14 cellular contexts compared by ENCODE assay signal in genomic region chr3:87468938-87469337, GRCh38.
"Had no signal": no experiment of that assay in that cellular context is flagged by ENCODE, and none has a peak within 500 bp of the region (broad histone marks: within the 10 kb centered on the region; RNA-seq: fewer than 3 reads in every experiment).

No MANE protein-coding gene starts in this region.

- H3K4me3 Mint-ChIP-seq: activated CD4-positive, alpha-beta T cell treated with anti-CD3 and anti-CD28 coated beads, Interleukin-2, amount 10 ng/mL, durations not matched to agents 7 days and 5 days; activated naive CD8-positive, alpha-beta T cell treated with anti-CD3 and anti-CD28 coated beads, Interleukin-2, amount 10 ng/mL, durations not matched to agents 7 days and 5 days; activated T-cell treated with anti-CD3 and anti-CD28 coated beads, Interleukin-2, amount 50 U/mL, for 72 hours; endodermal cell; stimulated activated effector memory CD8-positive, alpha-beta T cell treated with anti-CD3 and anti-CD28 coated beads, Interleukin-12 subunit alpha, Interleukin-12 subunit beta, amount 100 ng/mL, for 72 hours had no signal

- H3K9me3 Mint-ChIP-seq: activated CD4-positive, alpha-beta T cell treated with anti-CD3 and anti-CD28 coated beads, Interleukin-2, amount 10 ng/mL, durations not matched to agents 7 days and 5 days had no signal

- H3K27me3 Mint-ChIP-seq: activated CD4-positive, alpha-beta T cell treated with anti-CD3 and anti-CD28 coated beads, Interleukin-2, amount 10 ng/mL, durations not matched to agents 7 days and 5 days; activated naive CD8-positive, alpha-beta T cell treated with anti-CD3 and anti-CD28 coated beads, Interleukin-2, amount 10 ng/mL, durations not matched to agents 7 days and 5 days had no signal

- DNase-seq: activated CD4-positive, alpha-beta T cell treated with anti-CD3 and anti-CD28 coated beads, Interleukin-2, amount 10 ng/mL, durations not matched to agents 7 days and 5 days; activated CD4-positive, CD25-positive, alpha-beta regulatory T cell; activated CD8-positive, alpha-beta memory T cell treated with anti-CD3 and anti-CD28 coated beads, Interleukin-2, amount 50 U/mL, for 48 hours; activated gamma-delta T cell treated with Interleukin-2 at 50 U/mL for 16 hours; activated naive CD8-positive, alpha-beta T cell treated with anti-CD3 and anti-CD28 coated beads, Interleukin-2, amount 10 ng/mL, durations not matched to agents 7 days and 5 days; activated T-cell treated with anti-CD3 and anti-CD28 coated beads, Interleukin-2, amount 50 U/mL, for 72 hours; anterior cingulate cortex; endodermal cell; left colon; midbrain; SW 1271 had no signal

- H3K27ac ChIP-seq: parathyroid adenoma had no signal

- H3K4me1 Mint-ChIP-seq: activated CD4-positive, alpha-beta T cell treated with anti-CD3 and anti-CD28 coated beads, Interleukin-2, amount 10 ng/mL, durations not matched to agents 7 days and 5 days; activated naive CD8-positive, alpha-beta T cell treated with anti-CD3 and anti-CD28 coated beads, Interleukin-2, amount 10 ng/mL, durations not matched to agents 7 days and 5 days; endodermal cell; stimulated activated effector memory CD8-positive, alpha-beta T cell treated with anti-CD3 and anti-CD28 coated beads, Interleukin-12 subunit alpha, Interleukin-12 subunit beta, amount 100 ng/mL, for 72 hours had no signal

- H3K27ac Mint-ChIP-seq: activated CD4-positive, alpha-beta T cell treated with anti-CD3 and anti-CD28 coated beads, Interleukin-2, amount 10 ng/mL, durations not matched to agents 7 days and 5 days; activated naive CD8-positive, alpha-beta T cell treated with anti-CD3 and anti-CD28 coated beads, Interleukin-2, amount 10 ng/mL, durations not matched to agents 7 days and 5 days; activated T-cell treated with anti-CD3 and anti-CD28 coated beads, Interleukin-2, amount 50 U/mL, for 72 hours; endodermal cell; stimulated activated effector memory CD8-positive, alpha-beta T cell treated with anti-CD3 and anti-CD28 coated beads, Interleukin-12 subunit alpha, Interleukin-12 subunit beta, amount 100 ng/mL, for 72 hours had no signal

- H3K9ac ChIP-seq: parathyroid adenoma had no signal

- ATAC-seq: activated T-cell treated with anti-CD3 and anti-CD28 coated beads, Interleukin-2, amount 50 U/mL, for 72 hours; left colon; stimulated activated effector memory CD8-positive, alpha-beta T cell treated with anti-CD3 and anti-CD28 coated beads, Interleukin-12 subunit alpha, Interleukin-12 subunit beta, amount 100 ng/mL, for 72 hours had no signal

- H3K4me1 ChIP-seq: parathyroid adenoma had no signal

- H3K36me3 Mint-ChIP-seq: activated naive CD8-positive, alpha-beta T cell treated with anti-CD3 and anti-CD28 coated beads, Interleukin-2, amount 10 ng/mL, durations not matched to agents 7 days and 5 days; stimulated activated effector memory CD8-positive, alpha-beta T cell treated with anti-CD3 and anti-CD28 coated beads, Interleukin-12 subunit alpha, Interleukin-12 subunit beta, amount 100 ng/mL, for 72 hours had no signal

- H3K4me3 ChIP-seq: lung had no signal
